ENCODE assay signal across 14 cellular contexts in the genomic region with DNA sequence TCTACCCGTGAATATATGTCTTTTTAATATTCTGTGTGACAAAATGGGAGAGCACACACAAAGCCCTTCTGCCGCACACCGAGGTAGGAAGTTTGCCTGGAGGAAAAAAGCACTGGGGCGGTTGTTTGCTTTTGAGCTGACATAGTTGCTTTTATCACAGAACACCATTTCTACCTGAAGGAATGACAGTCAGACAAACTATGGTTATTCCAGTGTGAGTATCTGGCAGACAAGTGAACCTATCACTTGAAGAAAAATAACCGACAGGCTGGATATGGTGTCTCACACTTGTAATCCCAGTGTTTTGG.
"Had no signal": no experiment of that assay in that cellular context is flagged by ENCODE, and none has a peak within 500 bp of the region (broad histone marks: within the 10 kb centered on the region; RNA-seq: fewer than 3 reads in every experiment).

No MANE protein-coding gene starts in this region.

- H3K9me3 Mint-ChIP-seq: activated CD4-positive, alpha-beta T cell treated with anti-CD3 and anti-CD28 coated beads, Interleukin-2, amount 10 ng/mL, durations not matched to agents 7 days and 5 days; activated naive CD4-positive, alpha-beta T cell treated with anti-CD3 and anti-CD28 coated beads, Interleukin-2, amount 10 ng/mL, durations not matched to agents 7 days and 5 days; nephron; stimulated activated naive B cell treated with anti-CD40 and anti-IgM and Interleukin-4, amounts not matched to agents 10 μg/mL and 1 μg/mL and 100 μg/mL, for 72 hours; WTC11 had no signal

- H3K27ac ChIP-seq: colonic mucosa, ovary, tibial artery, uterus had no signal

- DNase-seq: activated CD4-positive, alpha-beta T cell treated with anti-CD3 and anti-CD28 coated beads, Interleukin-2, amount 10 ng/mL, durations not matched to agents 7 days and 5 days; activated CD8-positive, alpha-beta memory T cell treated with anti-CD3 and anti-CD28 coated beads for 24 hours; activated naive CD4-positive, alpha-beta T cell treated with anti-CD3 and anti-CD28 coated beads, Interleukin-2, amount 10 ng/mL, durations not matched to agents 7 days and 5 days; central memory CD4-positive, alpha-beta T cell; colonic mucosa; mesenchymal stem cell; ovary; stimulated activated CD4-positive, alpha-beta T cell treated with anti-CD3 and anti-CD28 coated beads, Interleukin-2, amount 100 ng/mL, for 48 hours; stimulated activated naive B cell treated with anti-CD40 and anti-IgM and Interleukin-4, amounts not matched to agents 10 μg/mL and 1 μg/mL and 100 μg/mL, for 72 hours; T-helper 2 cell; tibial artery; uterus had no signal

- ATAC-seq: WTC11 had no signal

- H3K36me3 Mint-ChIP-seq: stimulated activated naive B cell treated with anti-CD40 and anti-IgM and Interleukin-4, amounts not matched to agents 10 μg/mL and 1 μg/mL and 100 μg/mL, for 72 hours; WTC11 had no signal

- H3K4me3 ChIP-seq: colonic mucosa, ovary, tibial artery, uterus had no signal

- H3K4me1 ChIP-seq: colonic mucosa, tibial artery, uterus had no signal

- H3K27ac Mint-ChIP-seq: activated CD4-positive, alpha-beta T cell treated with anti-CD3 and anti-CD28 coated beads, Interleukin-2, amount 10 ng/mL, durations not matched to agents 7 days and 5 days; activated naive CD4-positive, alpha-beta T cell treated with anti-CD3 and anti-CD28 coated beads, Interleukin-2, amount 10 ng/mL, durations not matched to agents 7 days and 5 days; stimulated activated naive B cell treated with anti-CD40 and anti-IgM and Interleukin-4, amounts not matched to agents 10 μg/mL and 1 μg/mL and 100 μg/mL, for 72 hours; WTC11 had no signal

- H3K4me3 Mint-ChIP-seq: activated CD4-positive, alpha-beta T cell treated with anti-CD3 and anti-CD28 coated beads, Interleukin-2, amount 10 ng/mL, durations not matched to agents 7 days and 5 days; activated naive CD4-positive, alpha-beta T cell treated with anti-CD3 and anti-CD28 coated beads, Interleukin-2, amount 10 ng/mL, durations not matched to agents 7 days and 5 days; nephron; stimulated activated naive B cell treated with anti-CD40 and anti-IgM and Interleukin-4, amounts not matched to agents 10 μg/mL and 1 μg/mL and 100 μg/mL, for 72 hours; WTC11 had no signal

- H3K9me3 ChIP-seq: colonic mucosa, ovary, tibial artery, uterus had no signal

- H3K27me3 Mint-ChIP-seq: activated CD4-positive, alpha-beta T cell treated with anti-CD3 and anti-CD28 coated beads, Interleukin-2, amount 10 ng/mL, durations not matched to agents 7 days and 5 days; stimulated activated naive B cell treated with anti-CD40 and anti-IgM and Interleukin-4, amounts not matched to agents 10 μg/mL and 1 μg/mL and 100 μg/mL, for 72 hours had no signal

- H3K27me3 ChIP-seq: colonic mucosa, ovary, tibial artery, uterus had no signal

- H3K36me3 ChIP-seq: colonic mucosa, ovary, tibial artery, uterus had no signal
